24 cellular contexts compared by ENCODE assay signal in the genomic region with DNA sequence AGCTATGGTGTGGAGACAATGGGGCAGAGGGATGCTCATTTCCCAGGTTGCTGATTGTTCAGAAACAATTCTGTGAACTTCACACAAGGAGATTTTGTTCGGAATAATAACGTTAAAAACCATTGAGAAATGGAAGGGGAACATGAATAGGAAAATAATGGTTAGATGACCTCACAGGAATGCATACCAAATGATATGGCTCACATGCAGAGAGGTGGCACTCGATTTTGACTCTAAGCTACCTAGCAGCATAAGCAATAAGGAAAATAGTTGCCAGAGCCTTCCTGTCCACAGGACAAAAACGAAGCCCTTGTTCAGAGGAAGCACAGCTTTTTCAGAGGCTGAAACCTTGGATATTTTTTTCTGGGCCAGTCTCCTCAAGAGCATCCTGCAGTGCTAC.
DNase-seq lines count a peak whose midpoint lies in the region; ATAC-seq and TF ChIP-seq lines count a peak whose summit lies in the region.
"Had no signal": no experiment of that assay in that cellular context is flagged by ENCODE, and none has a peak within 500 bp of the region (broad histone marks: within the 10 kb centered on the region; RNA-seq: fewer than 3 reads in every experiment).

No MANE protein-coding gene starts in this region.

- peaks cover 47% of the 10 kb centered on the region for H3K4me1 Mint-ChIP-seq in nephron
- H3K4me1 Mint-ChIP-seq in naive thymus-derived CD8-positive, alpha-beta T cell = peaks cover 0 to 3% (median under 1%) of the 10 kb centered on the region in 4 donors

- H3K27ac ChIP-seq in ACC112 (ENCODE audit: low read depth, low read length) (no peak overlapping the region), GM23248 (no peak overlapping the region), prostate gland (no peak overlapping the region)
- H3K27ac ChIP-seq: 22Rv1, HL-60, Peyer's patch, SK-N-MC had no signal

- H3K36me3 ChIP-seq in ACC112 (ENCODE audit: insufficient read depth, low read length) = no peaks in the 10 kb centered on the region
- no peaks in the 10 kb centered on the region for H3K36me3 ChIP-seq in GM23248 (ENCODE audit: low read depth)
- H3K36me3 ChIP-seq in prostate gland = no peaks in the 10 kb centered on the region
- H3K36me3 ChIP-seq: Peyer's patch had no signal

- peaks cover 6% of the 10 kb centered on the region for H3K9me3 Mint-ChIP-seq in nephron
- H3K9me3 Mint-ChIP-seq in naive thymus-derived CD8-positive, alpha-beta T cell = peaks cover 0 to 4% (median 0%) of the 10 kb centered on the region in 9 donors
- H3K9me3 Mint-ChIP-seq: CD4-positive, alpha-beta T cell had no signal

- H3K4me1 ChIP-seq in ACC112 (ENCODE audit: control insufficient read depth, insufficient read depth, low read length, unreplicated experiment) (no peaks in the 10 kb centered on the region), GM23248 (ENCODE audit: insufficient read depth) (peaks cover 9% of the 10 kb centered on the region), prostate gland (replicated peaks) (no peaks in the 10 kb centered on the region)

- no peak overlapping the region for H3K4me3 ChIP-seq in ACC112 (ENCODE audit: low read depth, low read length)
- no peak overlapping the region for H3K4me3 ChIP-seq in GM23248
- no peak overlapping the region for H3K4me3 ChIP-seq in choroid plexus epithelial cell (ENCODE audit: low read depth, low read length)
- H3K4me3 ChIP-seq in prostate gland = no peak overlapping the region
- H3K4me3 ChIP-seq: Peyer's patch, SK-N-MC had no signal

- H3K9me3 ChIP-seq in GM23248 (ENCODE audit: low read depth) (no peaks in the 10 kb centered on the region), prostate gland (no peaks in the 10 kb centered on the region)
- H3K9me3 ChIP-seq: Peyer's patch had no signal

- H3K79me2 ChIP-seq in ACC112 (ENCODE audit: control insufficient read depth, insufficient read depth, low read length, unreplicated experiment) = no peaks in the 10 kb centered on the region
- no peaks in the 10 kb centered on the region for H3K79me2 ChIP-seq in GM23248 (ENCODE audit: insufficient read depth)

- peak overlapping the region; percentile 10 for H2AFZ ChIP-seq in ACC112 (ENCODE audit: low read length, unreplicated experiment)
- 0 out of 2 replicates have a peak overlapping the region, but pooled peaks have one; percentile 27 for H2AFZ ChIP-seq in GM23248

- no peaks in the 10 kb centered on the region for H3K9me2 ChIP-seq in GM23248 (ENCODE audit: insufficient read depth)

- in situ Hi-C loops in GM23248 (cut with MboI) = no loop called here

- H3K4me3 Mint-ChIP-seq in nephron = no peak overlapping the region
- H3K4me3 Mint-ChIP-seq in naive thymus-derived CD8-positive, alpha-beta T cell = no peak overlapping the region
- H3K4me3 Mint-ChIP-seq: CD4-positive, alpha-beta T cell had no signal

- peak; percentile 55 for DNase-seq in GM23248
- peak; percentile 18 for DNase-seq in choroid plexus epithelial cell (ENCODE audit: low read depth)
- DNase-seq in superior temporal gyrus (ENCODE audit: extremely low spot score) = no peak
- DNase-seq in naive thymus-derived CD8-positive, alpha-beta T cell = no peak
- DNase-seq in GOT3 (lab: John Stamatoyannopoulos, UW) = no peak
- no peak for DNase-seq in prostate gland (ENCODE audit: low spot score)
- DNase-seq: ACHN; CD4-positive, alpha-beta T cell; Karpas-422; NCI-H1092; NCI-H1417 treated with DMSO at 0.1 percent for 48 hours; NCI-H1694 treated with DMSO at 0.1 percent for 48 hours; NCI-H2081; NCI-H2227 treated with DMSO at 0.1 percent for 48 hours; NCI-H69; OCI-M1; Peyer's patch; SHP77 treated with DMSO at 0.1 percent for 48 hours had no signal

- intact Hi-C loops in prostate gland (cut with DNase I) = no loop called here

- 21 to 24% methylated on average over 4 of the region's 4 CpGs for WGBS in GM23248 (ENCODE audit: low coverage in 1 of 2, low lambda C conversion rate in 2 of 2, missing lambda C conversion rate in 2 of 2), 2 experiments
- WGBS in prostate gland = 72% methylated on average over 4 of the region's 4 CpGs

- H3K9ac ChIP-seq in GM23248 = no peak overlapping the region

- POLR2A ChIA-PET in naive thymus-derived CD8-positive, alpha-beta T cell (lab: Charles Lee) = no interaction called here

- H3K27ac Mint-ChIP-seq in nephron = peak overlapping the region; percentile 21 to 73 (median 72)
- H3K27ac Mint-ChIP-seq in naive thymus-derived CD8-positive, alpha-beta T cell = peak overlapping the region in 1 of 10 donors; percentile 13
- H3K27ac Mint-ChIP-seq: CD4-positive, alpha-beta T cell had no signal

- H3K4me2 ChIP-seq in GM23248 (ENCODE audit: unreplicated experiment) = no peak overlapping the region

- no peak for TF ChIP-seq POLR2A in prostate gland (IDR thresholded peaks at IDR 0.05)

- no peaks in the 10 kb centered on the region for H3K27me3 Mint-ChIP-seq in nephron (ENCODE audit: low read depth)
- peaks cover 4 to 35% (median 12%) of the 10 kb centered on the region in 5 donors for H3K27me3 Mint-ChIP-seq in naive thymus-derived CD8-positive, alpha-beta T cell

- no peaks in the 10 kb centered on the region for H3F3A ChIP-seq in GM23248 (ENCODE audit: insufficient read depth)

- H4K20me1 ChIP-seq in GM23248 (ENCODE audit: insufficient read depth) = no peaks in the 10 kb centered on the region

- TF ChIP-seq CTCF in choroid plexus epithelial cell (conservative IDR thresholded peaks at IDR 0.05; ENCODE audit: low read depth, low read length) = no peak
- TF ChIP-seq CTCF in nephron (IDR thresholded peaks at IDR 0.05; ENCODE audit: unreplicated experiment in 3 of 3) = no peak
- TF ChIP-seq CTCF in prostate gland (IDR thresholded peaks at IDR 0.05) = no peak

- no peaks in the 10 kb centered on the region for H3K36me3 Mint-ChIP-seq in nephron (ENCODE audit: low read depth)
- H3K36me3 Mint-ChIP-seq in naive thymus-derived CD8-positive, alpha-beta T cell = peaks cover 0 to 9% (median 0%) of the 10 kb centered on the region in 3 donors

- no peaks in the 10 kb centered on the region for H3K27me3 ChIP-seq in ACC112 (ENCODE audit: insufficient read depth, low read length)
- H3K27me3 ChIP-seq in GM23248 (replicated peaks; ENCODE audit: insufficient read depth) = no peaks in the 10 kb centered on the region
- H3K27me3 ChIP-seq in prostate gland (replicated peaks; ENCODE audit: insufficient read depth) = no peaks in the 10 kb centered on the region
- H3K27me3 ChIP-seq: Peyer's patch had no signal

- ATAC-seq in naive thymus-derived CD8-positive, alpha-beta T cell = no peak
- ATAC-seq: HCT116 had no signal

Comparison
In these comparisons a context has a peak if more than half of its experiments do, and no peak if none do; other contexts are left out.
1. DNase-seq: peak in GM23248 (single experiment) and choroid plexus epithelial cell (single experiment); none in superior temporal gyrus (single experiment), naive thymus-derived CD8-positive, alpha-beta T cell (0 of 10), GOT3 (single experiment) and prostate gland (single experiment).